21 cellular contexts compared by ENCODE assay signal in the genomic region with DNA sequence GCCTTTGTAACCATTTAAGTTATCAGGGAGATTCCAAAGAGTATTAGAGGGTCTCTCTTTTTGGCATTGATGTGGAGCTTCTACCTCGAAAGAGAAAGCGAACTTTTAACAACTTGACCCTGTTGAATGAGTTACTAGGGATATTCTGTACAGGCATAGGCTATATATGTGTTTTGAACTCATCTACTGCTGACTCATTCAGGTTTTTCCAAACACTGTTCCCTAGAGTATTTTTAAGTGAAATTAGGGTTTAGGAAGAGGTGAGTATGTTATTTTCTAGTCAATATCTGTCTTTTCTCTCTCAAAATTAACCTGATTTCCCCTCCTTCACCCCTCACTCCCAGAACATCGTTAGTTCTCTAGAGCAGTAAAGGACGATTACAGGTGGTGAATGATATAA. TPM values are rescaled to one million over a fixed set of nuclear protein-coding genes. Genes with fewer than 3 reads are reported as not detected.
DNase-seq lines count a peak whose midpoint lies in the region; ATAC-seq and TF ChIP-seq lines count a peak whose summit lies in the region.
"Had no signal": no experiment of that assay in that cellular context is flagged by ENCODE, and none has a peak within 500 bp of the region (broad histone marks: within the 10 kb centered on the region; RNA-seq: fewer than 3 reads in every experiment).

No MANE protein-coding gene starts in this region.

- peaks cover 5% of the 10 kb centered on the region for H3K36me3 Mint-ChIP-seq in brain
- peaks cover 2% of the 10 kb centered on the region for H3K36me3 Mint-ChIP-seq in neural crest cell (ENCODE audit: low read depth)

- peak overlapping the region in 1 of 5 experiments; percentile 17 for H3K27ac Mint-ChIP-seq in brain
- no peak overlapping the region for H3K27ac Mint-ChIP-seq in neural crest cell (ENCODE audit: unreplicated experiment)
- H3K27ac Mint-ChIP-seq: activated CD4-positive, alpha-beta T cell treated with anti-CD3 and anti-CD28 coated beads, Interleukin-2, amount 10 ng/mL, durations not matched to agents 7 days and 5 days; stimulated activated effector memory CD8-positive, alpha-beta T cell treated with anti-CD3 and anti-CD28 coated beads, Interleukin-12 subunit alpha, Interleukin-12 subunit beta, amount 100 ng/mL, for 72 hours had no signal

- peak; percentile 17 for DNase-seq in ELR (ENCODE audit: low read depth)
- DNase-seq in neural crest cell (ENCODE audit: low read depth, low spot score), result no peak
- no peak for DNase-seq in tibial artery
- DNase-seq in spleen, result no peak
- DNase-seq in stimulated activated CD4-positive, alpha-beta T cell treated with anti-CD3 and anti-CD28 coated beads, Interleukin-4, amount 100 ng/mL, for 4 hours, result no peak
- DNase-seq: activated naive CD4-positive, alpha-beta T cell treated with Interleukin-2 at 50 U/mL for 16 hours; DMS79; glutamatergic neuron; kidney; NCI-H2081; NCI-H345; NCI-H774; T1000 had no signal

- H3K9me3 ChIP-seq in tibial artery, result no peaks in the 10 kb centered on the region
- H3K9me3 ChIP-seq in spleen, result peaks cover 0 to 4% (median under 1%) of the 10 kb centered on the region in 8 donors
- H3K9me3 ChIP-seq: neutrophil, prostate gland had no signal

- TF ChIP-seq POLR2A in spleen (IDR thresholded peaks at IDR 0.05), result no peak

- WGBS in spleen, 5 donors, result 79 to 94% (median 88%) methylated on average over 4 of the region's 4 CpGs

- peaks cover 40% of the 10 kb centered on the region for H3K4me1 Mint-ChIP-seq in brain
- peaks cover 17% of the 10 kb centered on the region for H3K4me1 Mint-ChIP-seq in neural crest cell

- H3K4me1 ChIP-seq in tibial artery, result peaks cover 0 to 39% (median 11%) of the 10 kb centered on the region in 4 donors
- peaks cover 8 to 37% (median 26%) of the 10 kb centered on the region in 6 donors for H3K4me1 ChIP-seq in spleen
- H3K4me1 ChIP-seq: prostate gland had no signal

- peak overlapping the region; percentile 72 to 89 for H3K4me3 ChIP-seq in tibial artery
- peak overlapping the region in 1 of 8 donors; percentile 93 for H3K4me3 ChIP-seq in spleen
- H3K4me3 ChIP-seq: lung, prostate gland, skin epidermis had no signal

- H3K27me3 ChIP-seq in tibial artery (no peaks in the 10 kb centered on the region), spleen (replicated peaks in 1 of 7) (peaks cover 0 to 59% (median 10%) of the 10 kb centered on the region in 7 donors)

- H3K27ac ChIP-seq in tibial artery, result peak overlapping the region; percentile 79
- no peak overlapping the region for H3K27ac ChIP-seq in spleen
- H3K27ac ChIP-seq: neutrophil, prostate gland, skin epidermis had no signal

- H3K4me3 Mint-ChIP-seq in brain (peak overlapping the region in 4 of 5 experiments; percentile 93 to 97 (median 95)), neural crest cell (peak overlapping the region; percentile 23)

- peaks cover 1 to 5% (median 4%) of the 10 kb centered on the region in 5 experiments for H3K9me3 Mint-ChIP-seq in brain
- peaks cover 1% of the 10 kb centered on the region for H3K9me3 Mint-ChIP-seq in neural crest cell
- H3K9me3 Mint-ChIP-seq: stimulated activated effector memory CD8-positive, alpha-beta T cell treated with anti-CD3 and anti-CD28 coated beads, Interleukin-12 subunit alpha, Interleukin-12 subunit beta, amount 100 ng/mL, for 72 hours had no signal

- intact Hi-C loops in tibial artery (cut with DNase I; ENCODE audit: low total_unique reads), result loop anchor here (5.0 kb wide), 1 partner anchor 254 kb away; no protein-coding TSS in a partner anchor
- intact Hi-C loops in spleen (cut with DNase I; ENCODE audit: low total_unique reads), result no loop called here

- ATAC-seq in GM18868 (IDR thresholded peaks at IDR 0.05; ENCODE audit: unreplicated experiment), result no peak
- ATAC-seq: stimulated activated effector memory CD8-positive, alpha-beta T cell treated with anti-CD3 and anti-CD28 coated beads, Interleukin-12 subunit alpha, Interleukin-12 subunit beta, amount 100 ng/mL, for 72 hours had no signal

- H3K36me3 ChIP-seq in tibial artery (no peaks in the 10 kb centered on the region), spleen (no peaks in the 10 kb centered on the region)
- H3K36me3 ChIP-seq: neutrophil, prostate gland had no signal

- TF ChIP-seq CTCF in brain (conservative IDR thresholded peaks at IDR 0.05) (no peak), neural crest cell (conservative IDR thresholded peaks at IDR 0.05) (no peak), tibial artery (IDR thresholded peaks at IDR 0.05) (no peak), spleen (IDR thresholded peaks at IDR 0.05 in 8 of 11, conservative IDR thresholded peaks at IDR 0.05 in 3 of 11) (no peak)

- H3K27me3 Mint-ChIP-seq in brain (peaks cover 16% of the 10 kb centered on the region), neural crest cell (ENCODE audit: low read depth) (peaks cover 6% of the 10 kb centered on the region)

RNA-seq across cellular contexts. Expression of a gene that starts 2.8 kb away (rescaled TPM):
- polyA plus RNA-seq in brain (ENCODE audit: insufficient read depth, low read depth, low replicate concordance), result 9.4 TPM
- 22.3 and 26.7 TPM in 2 replicates for total RNA-seq in neural crest cell
- total RNA-seq in spleen, result 10 to 100 TPM in 2 of 7 donors, 1 to 10 TPM in 5; 4.2 to 12.4 (median 7.5) TPM
- under 1 TPM; 0.52 to 0.83 (median 0.54) TPM for polyA plus RNA-seq in spleen

Comparison
In these comparisons a context has a peak if more than half of its experiments do, and no peak if none do; other contexts are left out.
1. H3K27ac ChIP-seq: peak in tibial artery (2 of 2); none in spleen (0 of 8).